ENCODE assay signal across 16 cellular contexts in the genomic region with DNA sequence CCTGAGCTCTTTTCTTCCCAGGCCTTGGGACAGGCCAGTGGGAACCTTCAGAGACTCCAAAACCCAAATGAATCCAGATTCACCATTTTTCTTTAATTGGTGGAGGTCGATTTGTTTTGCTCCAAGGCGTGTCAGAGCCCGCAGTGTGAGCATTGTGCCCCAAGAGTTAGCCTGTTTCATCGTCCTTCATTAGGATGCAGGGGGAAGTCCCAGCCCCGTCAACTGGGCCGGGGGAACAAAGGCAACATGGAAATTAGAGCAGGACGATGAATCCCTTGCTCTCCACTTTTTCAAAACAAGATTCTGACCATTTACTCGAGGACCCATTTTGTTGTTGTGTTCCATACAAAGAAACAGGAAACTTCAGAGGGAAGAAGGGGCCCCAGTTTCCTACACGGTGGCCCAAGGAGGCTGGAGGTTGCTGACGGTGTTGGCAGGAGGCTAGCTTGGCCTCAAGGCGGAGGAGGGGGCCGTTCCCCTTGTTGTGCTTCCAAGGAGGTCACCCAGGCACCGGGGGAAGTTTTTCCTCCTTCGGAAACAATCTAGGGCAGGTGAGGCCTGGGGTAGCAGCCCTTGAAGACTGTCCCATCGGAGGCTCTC. TPM values are rescaled to one million over a fixed set of nuclear protein-coding genes. Genes with fewer than 3 reads are reported as not detected.
A peak's percentile ranks its signal among the peaks of the same experiment; 100 is the strongest.
DNase-seq lines count a peak whose midpoint lies in the region; ATAC-seq, FAIRE-seq and TF ChIP-seq lines count a peak whose summit lies in the region.
"Had no signal": no experiment of that assay in that cellular context is flagged by ENCODE, and none has a peak within 500 bp of the region (broad histone marks: within the 10 kb centered on the region; RNA-seq: fewer than 3 reads in every experiment).

No MANE protein-coding gene starts in this region.

- TF ChIP-seq CTCF in WTC11 (IDR thresholded peaks at IDR 0.05) (no peak), H1 (IDR thresholded peaks at IDR 0.05; ENCODE audit: control extremely low read depth in 1 of 3, insufficient read depth in 1 of 3, low read depth in 1 of 3, low read length in 3 of 3) (no peak), neural crest cell (conservative IDR thresholded peaks at IDR 0.05) (no peak)

- TF ChIP-seq POLR2A in H1 (IDR thresholded peaks at IDR 0.05; ENCODE audit: control extremely low read depth in 1 of 2, low read depth in 2 of 2, low read length in 2 of 2), result no peak

- H3K4me1 ChIP-seq in H1 (replicated peaks in 1 of 4; ENCODE audit: control insufficient read depth in 3 of 4, insufficient read depth in 4 of 4, low read length in 3 of 4), result peaks cover 0 to 5% (median 2%) of the 10 kb centered on the region in 4 experiments; a peak in 4 of 7 replicates

- H3K4me1 Mint-ChIP-seq in WTC11 (peaks cover 9% of the 10 kb centered on the region), neural crest cell (peaks cover 12% of the 10 kb centered on the region)
- H3K4me1 Mint-ChIP-seq: CD14-positive monocyte had no signal

- H4K8ac ChIP-seq in H1 (ENCODE audit: extremely low read depth, insufficient read depth, low read length), result no peak overlapping the region

- no peak overlapping the region for H4K91ac ChIP-seq in H1 (replicated peaks; ENCODE audit: insufficient read length, low read length)

- H3K14ac ChIP-seq in H1 (ENCODE audit: insufficient read length), result no peak overlapping the region

- H2BK15ac ChIP-seq in H1 (ENCODE audit: low read length), result no peak overlapping the region

- H3K27ac ChIP-seq in H1 (ENCODE audit: low read depth, low read length) (no peak overlapping the region), substantia nigra (ENCODE audit: low read depth, low read length, poor library complexity, severe bottlenecking) (no peak overlapping the region)
- H3K27ac ChIP-seq: GM23248 had no signal

- DNase-seq in WTC11 (ENCODE audit: low spot score) (no peak), H1 (ENCODE audit: low read depth in 1 of 2, low spot score in 2 of 2) (no peak), neural crest cell (ENCODE audit: low read depth, low spot score) (no peak), substantia nigra (lab: John Stamatoyannopoulos, UW) (peak in 25 of 49 donors; percentile 6 to 68 (median 26)), AML-193 (lab: John Stamatoyannopoulos, UW) (no peak), A172 (ENCODE audit: low spot score) (no peak), SW 1271 (lab: John Stamatoyannopoulos, UW) (no peak)
- DNase-seq: ACHN, DMS79 treated with DMSO at 0.1 percent for 48 hours, GM23248, NCI-H1092 treated with DMSO at 0.1 percent for 48 hours, NCI-H2081, NCI-H446 treated with DMSO at 0.1 percent for 48 hours had no signal

- H3K23ac ChIP-seq in H1 (ENCODE audit: insufficient read length), result no peak overlapping the region

- no peak overlapping the region for H3K4ac ChIP-seq in H1 (replicated peaks; ENCODE audit: insufficient read length, low read depth, low read length)

- no peak overlapping the region for H2BK20ac ChIP-seq in H1 (ENCODE audit: low read length)

- H2AK5ac ChIP-seq in H1 (ENCODE audit: low read depth, low read length), result no peak overlapping the region

- peak; percentile 56 for ATAC-seq in WTC11
- ATAC-seq: Right ventricle myocardium inferior had no signal

- no peaks in the 10 kb centered on the region for H4K20me1 ChIP-seq in H1 (replicated peaks in 1 of 2; ENCODE audit: control insufficient read depth in 1 of 2, insufficient read depth in 2 of 2, low read length in 2 of 2)

- H3K23me2 ChIP-seq in H1 (ENCODE audit: low read depth, low read length), result no peaks in the 10 kb centered on the region

- H3K27me3 Mint-ChIP-seq in WTC11 (ENCODE audit: low read depth) (no peaks in the 10 kb centered on the region; the same call in none of the 2 replicates), neural crest cell (ENCODE audit: low read depth) (peaks cover 8% of the 10 kb centered on the region)

- no peaks in the 10 kb centered on the region for H3K36me3 ChIP-seq in H1 (ENCODE audit: control insufficient read depth in 2 of 4, insufficient read depth in 4 of 4, low read length in 3 of 4)

- no peak overlapping the region for H3K56ac ChIP-seq in H1 (replicated peaks; ENCODE audit: insufficient read length, low read depth, low read length)

- H3K9me3 Mint-ChIP-seq in WTC11 (no peaks in the 10 kb centered on the region), neural crest cell (no peaks in the 10 kb centered on the region)

- no peak overlapping the region for H3K9ac ChIP-seq in H1 (replicated peaks in 1 of 4; ENCODE audit: extremely low read depth in 1 of 4, low read depth in 3 of 4, low read length in 3 of 4)
- H3K9ac ChIP-seq: GM23248 had no signal

- no peak overlapping the region; the same call in 1 of the 2 replicates for H2AFZ ChIP-seq in H1 (ENCODE audit: low read length)
- H2AFZ ChIP-seq: GM23248 had no signal

- H3K9me3 ChIP-seq in H1 (ENCODE audit: insufficient read depth in 2 of 2, low read depth in 1 of 2, low read length in 1 of 2), result no peaks in the 10 kb centered on the region

- 0 out of 4 replicates have a peak overlapping the region, but pooled peaks of 1 of the 2 experiments have one; percentile 14 for H3K4me2 ChIP-seq in H1 (ENCODE audit: insufficient read depth in 1 of 2, low read depth in 2 of 2, low read length in 2 of 2)

- no peak overlapping the region for H3K18ac ChIP-seq in H1 (ENCODE audit: extremely low read depth, low read length)

- no peak overlapping the region for H4K5ac ChIP-seq in H1 (ENCODE audit: insufficient read length, low read depth, low read length)

- no peak overlapping the region for H2BK5ac ChIP-seq in H1 (ENCODE audit: low read depth, low read length)

- no peak overlapping the region for H3K4me3 ChIP-seq in H1 (ENCODE audit: extremely low read depth in 1 of 4, insufficient read depth in 2 of 4, low read depth in 3 of 4, low read length in 4 of 4)
- H3K4me3 ChIP-seq: GM23248 had no signal

- H2BK12ac ChIP-seq in H1 (ENCODE audit: low read depth, low read length), result no peak overlapping the region

- 81% methylated on average over 15 of the region's 15 CpGs; no CpG with 5 or more reads in 1 of the 2 experiments for WGBS in H1 (ENCODE audit: extremely low coverage in 1 of 2, insufficient coverage in 1 of 2, insufficient read length in 1 of 2, insufficient replicate concordance in 2 of 2, low coverage in 1 of 2, low lambda C conversion rate in 2 of 2, missing lambda C conversion rate in 1 of 2), 2 experiments

- no peak for TF ChIP-seq RAD21 in H1 (IDR thresholded peaks at IDR 0.05 in 1 of 2, conservative IDR thresholded peaks at IDR 0.05 in 1 of 2; ENCODE audit: low read depth in 2 of 2, low read length in 2 of 2)

- TF ChIP-seq EP300 in H1 (IDR thresholded peaks at IDR 0.05; ENCODE audit: borderline replicate concordance in 1 of 2, low read depth in 2 of 2, low read length in 2 of 2), result no peak

- peak; percentile 13 for FAIRE-seq in H1 (lab: Jason Lieb, UNC)
- FAIRE-seq: RCC 7860 had no signal

- peaks cover 0 to 3% (median 0%) of the 10 kb centered on the region in 4 experiments; a peak in 1 of 7 replicates for H3K27me3 ChIP-seq in H1 (replicated peaks in 1 of 4; ENCODE audit: control insufficient read depth in 3 of 4, extremely low read depth in 1 of 4, insufficient read depth in 3 of 4, low read length in 3 of 4)

- H2BK120ac ChIP-seq in H1 (replicated peaks; ENCODE audit: low read depth, low read length), result no peak overlapping the region

- POLR2A ChIA-PET in WTC11 (lab: Charles Lee) (no interaction called here), H1 (lab: Charles Lee; ENCODE audit: partially characterized antibody) (interaction anchor here (0.9 kb wide), 1 partner anchor 10 kb away, joined by 3 read pairs; no protein-coding TSS in a partner anchor)

- no peaks in the 10 kb centered on the region for H3K79me1 ChIP-seq in H1 (ENCODE audit: low read depth, low read length)

- H3K36me3 Mint-ChIP-seq in WTC11 (no peaks in the 10 kb centered on the region), neural crest cell (ENCODE audit: low read depth) (no peaks in the 10 kb centered on the region)
- H3K36me3 Mint-ChIP-seq: CD14-positive monocyte had no signal

- H3K4me3 Mint-ChIP-seq in WTC11, result no peak overlapping the region
- H3K4me3 Mint-ChIP-seq in neural crest cell, result no peak overlapping the region
- H3K4me3 Mint-ChIP-seq: CD14-positive monocyte had no signal

- H3K27ac Mint-ChIP-seq in WTC11 (no peak overlapping the region), neural crest cell (ENCODE audit: unreplicated experiment) (peak overlapping the region; percentile 57)
- H3K27ac Mint-ChIP-seq: CD14-positive monocyte had no signal

- H3K79me2 ChIP-seq in H1 (ENCODE audit: control insufficient read depth in 1 of 2, insufficient read depth in 2 of 2, low read length in 2 of 2), result no peaks in the 10 kb centered on the region

- CTCF ChIA-PET in WTC11 (lab: Charles Lee), result interaction anchor here (0.8 to 1.4 kb wide), 2 partner anchors 44 to 359 kb away, joined by 3 read pairs; a partner anchor contains a TSS
- CTCF ChIA-PET in H1 (lab: Charles Lee; ENCODE audit: partially characterized antibody), result interaction anchor here (0.7 to 2.0 kb wide), 6 partner anchors 10 to 25 kb away, joined by 3 to 7 read pairs (median 4); no protein-coding TSS in a partner anchor

TF ChIP-seq in WTC11, 78 proteins besides CTCF, POLR2A, EP300 and RAD21:
- TF ChIP-seq ZNF671 (CRISPR knock-in tag; IDR thresholded peaks at IDR 0.05), result no peak
- no peak for TF ChIP-seq PRRX2 (CRISPR knock-in tag; IDR thresholded peaks at IDR 0.05)

TF ChIP-seq in H1, 55 proteins besides CTCF, POLR2A, EP300 and RAD21:
- TF ChIP-seq BACH1 (IDR thresholded peaks at IDR 0.05; ENCODE audit: low read length), result no peak
- TF ChIP-seq, protein P1, sequence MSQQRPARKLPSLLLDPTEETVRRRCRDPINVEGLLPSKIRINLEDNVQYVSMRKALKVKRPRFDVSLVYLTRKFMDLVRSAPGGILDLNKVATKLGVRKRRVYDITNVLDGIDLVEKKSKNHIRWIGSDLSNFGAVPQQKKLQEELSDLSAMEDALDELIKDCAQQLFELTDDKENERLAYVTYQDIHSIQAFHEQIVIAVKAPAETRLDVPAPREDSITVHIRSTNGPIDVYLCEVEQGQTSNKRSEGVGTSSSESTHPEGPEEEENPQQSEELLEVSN (IDR thresholded peaks at IDR 0.05), result peak; percentile 26; the same call in 1 of the 2 replicates
TF ChIP-seq in H1: peak in this region for 1.

RNA-seq across cellular contexts. Expression of a gene that starts 44.0 kb away (rescaled TPM):
- 0.46 to 1.2 TPM (median 0.50 TPM) in 3 replicates for total RNA-seq in WTC11 (2021)
- total RNA-seq in H1 (2021; fragmentation: NEBNext Ultra II Directional; extraction: Animal tissue kit (Norgen Biotek cat#: 25700)), result 1.2 and 1.4 TPM in 2 replicates
- polyA plus RNA-seq in H1 (2011; rRNA removed), result 0.28 and 0.57 TPM in 2 replicates
- 0.57 TPM for polyA plus RNA-seq in H1 (2011; cell fraction: cytosol; rRNA removed)
- 0.88 TPM for polyA plus RNA-seq in H1 (2011; cell fraction: nucleus; rRNA removed)
- polyA plus RNA-seq in H1 (2012, experiment 1 of 2), result 0.84 to 1.3 TPM (median 1.1 TPM) in 4 replicates
- polyA plus RNA-seq in H1 (2012, experiment 2 of 2), result 0.16 TPM
- polyA plus RNA-seq in H1 (2013, experiment 1 of 2), result 0.47 TPM
- 0.31 TPM for polyA plus RNA-seq in H1 (2013, experiment 2 of 2)
- 8.1 and 14.3 TPM in 2 replicates for polyA minus RNA-seq in H1 (2011; rRNA and poly(A)+ RNA removed)
- 1.1 TPM for polyA minus RNA-seq in H1 (2011; cell fraction: cytosol; rRNA and poly(A)+ RNA removed)
- 4.4 TPM for polyA minus RNA-seq in H1 (2011; cell fraction: nucleus; rRNA and poly(A)+ RNA removed)
- total RNA-seq in neural crest cell, result 2.4 and 2.7 TPM in 2 replicates
- 0.12 and 0.41 TPM in 2 replicates for total RNA-seq in A172 (2014; rRNA removed; shearing (Covaris generic))
- polyA plus RNA-seq: CD14-positive monocyte had no signal

Comparison
In these comparisons a context has a peak if more than half of its experiments do, and no peak if none do; other contexts are left out.
1. DNase-seq: peak in substantia nigra (25 of 49); none in WTC11 (single experiment), H1 (0 of 2), neural crest cell (single experiment), AML-193 (0 of 2), A172 (single experiment) and SW 1271 (0 of 2).